ENCODE assay signal across 24 cellular contexts in genomic region chr5:137636846-137637515, GRCh38.
"Had no signal": no experiment of that assay in that cellular context is flagged by ENCODE, and none has a peak within 500 bp of the region (broad histone marks: within the 10 kb centered on the region; RNA-seq: fewer than 3 reads in every experiment).

No MANE protein-coding gene starts in this region.

- H3K4me3 Mint-ChIP-seq: activated CD8-positive, alpha-beta memory T cell treated with anti-CD3 and anti-CD28 coated beads, Interleukin-2, amount 10 ng/mL, durations not matched to agents 7 days and 5 days; activated naive CD4-positive, alpha-beta T cell treated with anti-CD3 and anti-CD28 coated beads, Interleukin-2, amount 50 U/mL, for 24 hours; activated T-cell treated with anti-CD3 and anti-CD28 coated beads, Interleukin-2, amount 50 U/mL, for 24 hours; activated T-helper 1 cell treated with anti-CD3 and anti-CD28 coated beads, Interleukin-12 subunit alpha, Interleukin-12 subunit beta, Interleukin-2, Interleukin-4 antibody, amounts not matched to agents 30 ng/mL and 10 ng/mL and 1 ng/mL, durations not matched to agents 14 hours and 24 hours and 36 hours had no signal

- H3K27me3 ChIP-seq: brain microvascular endothelial cell, cardiac muscle cell had no signal

- H3K4me1 ChIP-seq: SJSA1 had no signal

- H3K9me3 Mint-ChIP-seq: activated naive CD4-positive, alpha-beta T cell treated with anti-CD3 and anti-CD28 coated beads, Interleukin-2, amount 50 U/mL, for 24 hours; activated T-cell treated with anti-CD3 and anti-CD28 coated beads, Interleukin-2, amount 50 U/mL, for 24 hours; activated T-helper 1 cell treated with anti-CD3 and anti-CD28 coated beads, Interleukin-12 subunit alpha, Interleukin-12 subunit beta, Interleukin-2, Interleukin-4 antibody, amounts not matched to agents 30 ng/mL and 10 ng/mL and 1 ng/mL, durations not matched to agents 14 hours and 24 hours and 36 hours had no signal

- DNase-seq: activated CD4-positive, alpha-beta T cell treated with anti-CD3 and anti-CD28 coated beads for 4 hours; activated CD4-positive, alpha-beta T cell treated with anti-CD3 and anti-CD28 coated beads, Interleukin-2, amount 50 U/mL, for 48 hours; activated CD8-positive, alpha-beta memory T cell treated with anti-CD3 and anti-CD28 coated beads, Interleukin-2, amount 10 ng/mL, durations not matched to agents 7 days and 5 days; activated effector memory CD4-positive, alpha-beta T cell treated with Interleukin-2 at 50 U/mL for 16 hours; activated naive CD4-positive, alpha-beta T cell; activated T-cell treated with anti-CD3 and anti-CD28 coated beads, Interleukin-2, amount 50 U/mL, for 24 hours; amygdala; brain microvascular endothelial cell; MM.1S; NCI-H1105 treated with DMSO at 0.1 percent for 48 hours; NCI-H1436 treated with DMSO at 0.1 percent for 48 hours; NCI-H187; NCI-H2081; NCI-H446; NCI-H524; PC-3; SHP77; SW 1271 had no signal

- H3K27ac ChIP-seq: brain microvascular endothelial cell, cardiac muscle cell, SJSA1 had no signal

- H3K4me1 Mint-ChIP-seq: activated CD8-positive, alpha-beta memory T cell treated with anti-CD3 and anti-CD28 coated beads, Interleukin-2, amount 10 ng/mL, durations not matched to agents 7 days and 5 days; activated naive CD4-positive, alpha-beta T cell treated with anti-CD3 and anti-CD28 coated beads, Interleukin-2, amount 50 U/mL, for 24 hours had no signal

- H3K27ac Mint-ChIP-seq: activated CD8-positive, alpha-beta memory T cell treated with anti-CD3 and anti-CD28 coated beads, Interleukin-2, amount 10 ng/mL, durations not matched to agents 7 days and 5 days; activated naive CD4-positive, alpha-beta T cell treated with anti-CD3 and anti-CD28 coated beads, Interleukin-2, amount 50 U/mL, for 24 hours; activated T-cell treated with anti-CD3 and anti-CD28 coated beads, Interleukin-2, amount 50 U/mL, for 24 hours; activated T-helper 1 cell treated with anti-CD3 and anti-CD28 coated beads, Interleukin-12 subunit alpha, Interleukin-12 subunit beta, Interleukin-2, Interleukin-4 antibody, amounts not matched to agents 30 ng/mL and 10 ng/mL and 1 ng/mL, durations not matched to agents 14 hours and 24 hours and 36 hours had no signal

- ATAC-seq: activated CD4-positive, CD25-positive, alpha-beta regulatory T cell treated with anti-CD3 and anti-CD28 coated beads, Interleukin-2, amount 50 U/mL, for 24 hours; activated CD8-positive, alpha-beta memory T cell treated with anti-CD3 and anti-CD28 coated beads, Interleukin-2, amount 10 ng/mL, durations not matched to agents 7 days and 5 days; PC-3; SK-N-SH treated with all-trans-retinoic acid at 6 μM for 48 hours had no signal

- H3K4me3 ChIP-seq: cardiac muscle cell, SJSA1 had no signal

- H3K36me3 Mint-ChIP-seq: activated CD8-positive, alpha-beta memory T cell treated with anti-CD3 and anti-CD28 coated beads, Interleukin-2, amount 10 ng/mL, durations not matched to agents 7 days and 5 days had no signal

- H3K36me3 ChIP-seq: brain microvascular endothelial cell, cardiac muscle cell, SJSA1 had no signal

- H3K27me3 Mint-ChIP-seq: activated CD8-positive, alpha-beta memory T cell treated with anti-CD3 and anti-CD28 coated beads, Interleukin-2, amount 10 ng/mL, durations not matched to agents 7 days and 5 days; activated naive CD4-positive, alpha-beta T cell treated with anti-CD3 and anti-CD28 coated beads, Interleukin-2, amount 50 U/mL, for 24 hours; activated T-cell treated with anti-CD3 and anti-CD28 coated beads, Interleukin-2, amount 50 U/mL, for 24 hours had no signal
